Comparison of ENCODE assay signal across 1 cellular context in the genomic region with DNA sequence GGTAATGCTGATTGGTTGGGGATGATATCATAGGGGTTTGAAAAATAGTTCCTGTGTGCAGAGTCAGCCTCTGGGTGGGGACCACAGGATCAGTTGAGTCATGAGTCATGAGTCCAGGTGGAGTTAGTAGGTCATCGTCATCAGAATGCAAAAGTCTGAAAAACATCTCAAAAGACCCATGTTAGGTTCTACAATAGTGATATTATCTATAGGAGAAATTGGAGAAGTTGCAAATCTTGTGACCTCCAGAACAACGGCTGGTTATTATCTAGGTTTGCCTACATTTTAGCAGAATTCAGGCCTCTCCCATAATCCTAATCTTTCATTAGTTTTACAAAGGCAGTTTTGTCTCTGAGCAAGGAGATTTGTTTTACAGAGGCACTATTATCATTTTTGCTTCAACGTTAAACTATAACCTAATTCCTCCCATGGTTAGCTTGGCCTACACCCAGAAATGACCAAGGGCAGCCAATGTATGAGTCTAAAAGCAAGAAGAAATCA.
TF ChIP-seq lines count a peak whose summit lies in the region.

No MANE protein-coding gene starts in this region.

TF ChIP-seq in H1, 55 proteins besides CTCF, POLR2A, EP300 and RAD21:
- TF ChIP-seq TCF12 (IDR thresholded peaks at IDR 0.05; ENCODE audit: low read depth, low read length) (no peak), ZNF274 (IDR thresholded peaks at IDR 0.05; ENCODE audit: borderline replicate concordance, extremely low read depth, low read length) (no peak), NRF1 (IDR thresholded peaks at IDR 0.05; ENCODE audit: low read depth, low read length) (no peak), CEBPB (IDR thresholded peaks at IDR 0.05; ENCODE audit: low read depth, low read length) (no peak), EGR1 (IDR thresholded peaks at IDR 0.05; ENCODE audit: borderline replicate concordance, low read depth, low read length) (no peak), BCL11A (IDR thresholded peaks at IDR 0.05; ENCODE audit: low read depth in 2 of 2, low read length in 2 of 2) (no peak), RBBP5 (IDR thresholded peaks at IDR 0.05; ENCODE audit: borderline replicate concordance, low read depth, low read length) (no peak), CBX8 (IDR thresholded peaks at IDR 0.05; ENCODE audit: borderline replicate concordance, low read depth, low read length) (no peak), SP4 (IDR thresholded peaks at IDR 0.05; ENCODE audit: low read length) (no peak), TAF1 (IDR thresholded peaks at IDR 0.05; ENCODE audit: low read depth, low read length) (no peak), FOSL1 (IDR thresholded peaks at IDR 0.05; ENCODE audit: insufficient read depth, low read depth, low read length) (no peak), CTBP2 (IDR thresholded peaks at IDR 0.05; ENCODE audit: borderline replicate concordance, insufficient read depth, insufficient read length, low read length) (no peak), GABPA (IDR thresholded peaks at IDR 0.05; ENCODE audit: borderline replicate concordance, insufficient read depth, low read length) (no peak), YY1 (IDR thresholded peaks at IDR 0.05; ENCODE audit: low read depth, low read length) (no peak), NANOG (IDR thresholded peaks at IDR 0.05; ENCODE audit: insufficient read depth, low read depth, low read length, poor library complexity, severe bottlenecking) (no peak), HDAC2 (IDR thresholded peaks at IDR 0.05; ENCODE audit: borderline replicate concordance in 1 of 2, low read depth in 2 of 2, low read length in 2 of 2) (no peak), CHD1 (IDR thresholded peaks at IDR 0.05; ENCODE audit: low read depth, low read length) (no peak)
